Comparison of ENCODE assay signal across 8 cellular contexts in genomic region chrX:137031517-137032377, GRCh38. TPM values are rescaled to one million over a fixed set of nuclear protein-coding genes. Genes with fewer than 3 reads are reported as not detected.
DNase-seq lines count a peak whose midpoint lies in the region; ATAC-seq and TF ChIP-seq lines count a peak whose summit lies in the region.

No MANE protein-coding gene starts in this region.

- no peak overlapping the region for H2AK5ac ChIP-seq in neuronal stem cell (ENCODE audit: low read depth, low read length)

- in situ Hi-C loops in HAP-1 (cut with MboI; ENCODE audit: low sequenced_read_pairs), result no loop called here

- POLR2A ChIA-PET in activated CD8-positive, alpha-beta T cell treated with anti-CD3 and anti-CD28 coated beads, Interleukin-2, amount 10 ng/mL, durations not matched to agents 7 days and 5 days (lab: Charles Lee), result no interaction called here

- CTCF ChIA-PET in activated CD8-positive, alpha-beta T cell treated with anti-CD3 and anti-CD28 coated beads, Interleukin-2, amount 10 ng/mL, durations not matched to agents 7 days and 5 days (lab: Charles Lee), result no interaction called here

- no peak overlapping the region for H2BK120ac ChIP-seq in neuronal stem cell (ENCODE audit: low read depth, low read length)

- H3K36me3 ChIP-seq in HAP-1 (replicated peaks), result no peaks in the 10 kb centered on the region
- no peaks in the 10 kb centered on the region for H3K36me3 ChIP-seq in neuronal stem cell (replicated peaks in 1 of 2; ENCODE audit: control insufficient read depth in 2 of 2, insufficient read depth in 2 of 2, low read length in 2 of 2)
- H3K36me3 ChIP-seq in prostate gland, result no peaks in the 10 kb centered on the region

- H3K4me2 ChIP-seq in neuronal stem cell (ENCODE audit: insufficient read depth, low read length, poor library complexity, severe bottlenecking), result peak overlapping the region; percentile 77

- H2BK5ac ChIP-seq in neuronal stem cell (ENCODE audit: low read length), result no peak overlapping the region

- H3K4ac ChIP-seq in neuronal stem cell (ENCODE audit: low read length), result no peak overlapping the region

- no peak overlapping the region for H3K4me3 Mint-ChIP-seq in activated CD8-positive, alpha-beta T cell treated with anti-CD3 and anti-CD28 coated beads, Interleukin-2, amount 10 ng/mL, durations not matched to agents 7 days and 5 days

- no peak for TF ChIP-seq POLR2A in prostate gland (IDR thresholded peaks at IDR 0.05)

- no peak overlapping the region for H3K27ac ChIP-seq in neuronal stem cell (replicated peaks; ENCODE audit: low read length)
- no peak overlapping the region for H3K27ac ChIP-seq in prostate gland

- H3K4me1 Mint-ChIP-seq in activated CD8-positive, alpha-beta T cell treated with anti-CD3 and anti-CD28 coated beads, Interleukin-2, amount 10 ng/mL, durations not matched to agents 7 days and 5 days (ENCODE audit: low read depth), result peaks cover 6% of the 10 kb centered on the region

- peaks cover 53% of the 10 kb centered on the region for H3K27me3 Mint-ChIP-seq in activated CD8-positive, alpha-beta T cell treated with anti-CD3 and anti-CD28 coated beads, Interleukin-2, amount 10 ng/mL, durations not matched to agents 7 days and 5 days (ENCODE audit: low read depth)

- H3K4me3 ChIP-seq in HAP-1 (peak overlapping the region; percentile 21), neuronal stem cell (ENCODE audit: low read length in 2 of 2) (peak overlapping the region; percentile 44 to 76), prostate gland (peak overlapping the region in 1 of 2 donors; percentile 15)

- no CpG with 5 or more reads among the region's 52 CpGs for WGBS in neuronal stem cell (ENCODE audit: extremely low coverage in 2 of 2, insufficient read length in 2 of 2, insufficient replicate concordance in 1 of 2), 2 donors
- under 1% methylated on average over 26 of the region's 52 CpGs for WGBS in prostate gland

- H3K4me1 ChIP-seq in HAP-1 (no peaks in the 10 kb centered on the region), neuronal stem cell (ENCODE audit: control insufficient read depth in 2 of 2, insufficient read depth in 1 of 2, low read depth in 1 of 2, low read length in 2 of 2) (peaks cover 4 to 7% of the 10 kb centered on the region in 2 donors), prostate gland (replicated peaks) (no peaks in the 10 kb centered on the region)

- H3K9me3 Mint-ChIP-seq in activated CD8-positive, alpha-beta T cell treated with anti-CD3 and anti-CD28 coated beads, Interleukin-2, amount 10 ng/mL, durations not matched to agents 7 days and 5 days (ENCODE audit: insufficient read depth), result no peaks in the 10 kb centered on the region

- peaks cover 80% of the 10 kb centered on the region for H3K27me3 ChIP-seq in HAP-1 (ENCODE audit: low read depth)
- H3K27me3 ChIP-seq in neuronal stem cell (ENCODE audit: control insufficient read depth in 3 of 3, insufficient read depth in 3 of 3, low read depth in 1 of 3, low read length in 3 of 3), result peaks cover 9 to 100% (median 67%) of the 10 kb centered on the region in 3 experiments
- H3K27me3 ChIP-seq in prostate gland (replicated peaks; ENCODE audit: insufficient read depth), result no peaks in the 10 kb centered on the region

- peak overlapping the region; percentile 77 for H3K9ac ChIP-seq in neuronal stem cell (ENCODE audit: low read depth, low read length, poor library complexity)

- peak overlapping the region; percentile 94 for H3K14ac ChIP-seq in neuronal stem cell (ENCODE audit: low read length)

- no peak for TF ChIP-seq CTCF in prostate gland (IDR thresholded peaks at IDR 0.05)

- ATAC-seq in GM18498 (IDR thresholded peaks at IDR 0.05; ENCODE audit: unreplicated experiment), result peak; percentile 91
- peak; percentile 85 for ATAC-seq in activated CD8-positive, alpha-beta T cell treated with anti-CD3 and anti-CD28 coated beads, Interleukin-2, amount 10 ng/mL, durations not matched to agents 7 days and 5 days

- DNase-seq in HAP-1 (ENCODE audit: low spot score in 2 of 2) (peak; percentile 64 to 71), NCI-H1417 (lab: John Stamatoyannopoulos, UW) (peak; percentile 6 to 74 (median 61)), fibroblast of gingiva (ENCODE audit: low read depth) (peak; percentile 25), neuronal stem cell (ENCODE audit: low spot score) (no peak), prostate gland (ENCODE audit: low spot score) (no peak), SKM-1 treated with dmso at 0.1 percent for 144 hours (lab: John Stamatoyannopoulos, UW; ENCODE audit: unreplicated experiment) (no peak)
- peak; percentile 54 for DNase-seq in activated CD8-positive, alpha-beta T cell treated with anti-CD3 and anti-CD28 coated beads, Interleukin-2, amount 10 ng/mL, durations not matched to agents 7 days and 5 days

- intact Hi-C loops in prostate gland (cut with DNase I), result no loop called here

- no peak overlapping the region for H4K8ac ChIP-seq in neuronal stem cell (ENCODE audit: low read depth, low read length)

- peak overlapping the region; percentile 74 for H2AFZ ChIP-seq in neuronal stem cell (ENCODE audit: low read length)

- no peak overlapping the region for H3K27ac Mint-ChIP-seq in activated CD8-positive, alpha-beta T cell treated with anti-CD3 and anti-CD28 coated beads, Interleukin-2, amount 10 ng/mL, durations not matched to agents 7 days and 5 days

- H4K91ac ChIP-seq in neuronal stem cell (ENCODE audit: low read depth, low read length, poor library complexity), result no peak overlapping the region

- no peak overlapping the region for H3K18ac ChIP-seq in neuronal stem cell (ENCODE audit: low read length)

- peak overlapping the region; percentile 43 for H3K23ac ChIP-seq in neuronal stem cell (ENCODE audit: low read depth, low read length, poor library complexity)

- no peaks in the 10 kb centered on the region for H3K9me3 ChIP-seq in HAP-1
- peaks cover 0 to 1% of the 10 kb centered on the region in 2 donors for H3K9me3 ChIP-seq in neuronal stem cell (replicated peaks in 1 of 2; ENCODE audit: control insufficient read depth in 2 of 2, insufficient read depth in 1 of 2, low read depth in 1 of 2, low read length in 2 of 2)
- no peaks in the 10 kb centered on the region for H3K9me3 ChIP-seq in prostate gland

- no peaks in the 10 kb centered on the region for H3K79me1 ChIP-seq in neuronal stem cell (ENCODE audit: low read depth, low read length)

- H2BK12ac ChIP-seq in neuronal stem cell (ENCODE audit: low read length), result no peak overlapping the region

- H3K36me3 Mint-ChIP-seq in activated CD8-positive, alpha-beta T cell treated with anti-CD3 and anti-CD28 coated beads, Interleukin-2, amount 10 ng/mL, durations not matched to agents 7 days and 5 days (ENCODE audit: low read depth), result no peaks in the 10 kb centered on the region

- H2BK15ac ChIP-seq in neuronal stem cell (ENCODE audit: low read length), result no peak overlapping the region

RNA-seq across cellular contexts. Expression of gene GPR101, which starts 2.0 kb away (rescaled TPM):
- not detected for total RNA-seq in activated CD8-positive, alpha-beta T cell treated with anti-CD3 and anti-CD28 coated beads, Interleukin-2, amount 10 ng/mL, durations not matched to agents 7 days and 5 days
- polyA plus RNA-seq in neuronal stem cell (2013, experiment 1 of 2), result not detected
- polyA plus RNA-seq in neuronal stem cell (2013, experiment 2 of 2), result not detected
- total RNA-seq in prostate gland, result not detected

Comparison
In these comparisons a context has a peak if more than half of its experiments do, and no peak if none do; other contexts are left out.
1. DNase-seq: peak in HAP-1 (2 of 2), NCI-H1417 (3 of 3), activated CD8-positive, alpha-beta T cell treated with anti-CD3 and anti-CD28 coated beads, Interleukin-2, amount 10 ng/mL, durations not matched to agents 7 days and 5 days (single experiment) and fibroblast of gingiva (single experiment); none in neuronal stem cell (single experiment), prostate gland (single experiment) and SKM-1 treated with dmso at 0.1 percent for 144 hours (single experiment).